In the genomic region with DNA sequence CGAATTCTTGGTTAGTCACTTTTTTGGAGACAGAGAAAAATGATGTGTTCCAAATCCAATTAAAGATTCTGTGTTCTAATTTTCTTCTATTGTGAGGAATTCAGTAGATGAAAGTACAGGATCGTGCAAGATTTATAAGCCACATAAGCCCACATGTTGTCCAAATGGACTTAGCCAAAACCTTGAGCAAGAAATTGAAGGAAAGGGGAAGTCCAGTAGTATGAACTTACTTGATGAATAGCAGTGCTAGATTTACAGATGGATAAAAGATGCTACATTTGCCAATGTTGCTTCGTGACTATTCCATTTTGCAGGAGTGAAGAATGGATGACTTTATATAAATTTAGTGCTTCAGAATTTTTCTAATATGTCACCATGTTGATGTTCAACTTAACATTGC, we compare ENCODE assay signal across 25 cellular contexts.
"Had no signal": no experiment of that assay in that cellular context is flagged by ENCODE, and none has a peak within 500 bp of the region (broad histone marks: within the 10 kb centered on the region; RNA-seq: fewer than 3 reads in every experiment).

No MANE protein-coding gene starts in this region.

- H3K9me3 Mint-ChIP-seq: naive thymus-derived CD8-positive, alpha-beta T cell had no signal

- H3K9me3 ChIP-seq: esophagus muscularis mucosa, gastrocnemius medialis, heart right ventricle, left lung, lower lobe of right lung, mucosa of descending colon had no signal

- H3K36me3 Mint-ChIP-seq: mesothelial cell of epicardium; naive thymus-derived CD8-positive, alpha-beta T cell had no signal

- H3K4me1 ChIP-seq: esophagus muscularis mucosa, gastrocnemius medialis, heart right ventricle, left lung, lower lobe of right lung had no signal

- H3K4me1 Mint-ChIP-seq: naive B cell; naive thymus-derived CD8-positive, alpha-beta T cell had no signal

- H3K36me3 ChIP-seq: esophagus muscularis mucosa, gastrocnemius medialis, heart right ventricle, left lung, lower lobe of right lung had no signal

- FAIRE-seq: endothelial cell of umbilical vein, islet of Langerhans, keratinocyte had no signal

- H3K27ac Mint-ChIP-seq: mesothelial cell of epicardium; naive B cell; naive thymus-derived CD8-positive, alpha-beta T cell had no signal

- H3K4me3 ChIP-seq: coronary artery, dorsolateral prefrontal cortex, esophagus muscularis mucosa, gastrocnemius medialis, heart right ventricle, left lung, lower lobe of right lung, mucosa of descending colon had no signal

- H3K27ac ChIP-seq: coronary artery, dorsolateral prefrontal cortex, esophagus muscularis mucosa, gastrocnemius medialis, heart right ventricle, left lung, lower lobe of right lung had no signal

- ATAC-seq: gastrocnemius medialis; heart right ventricle; left cardiac atrium; left lung; left ventricle myocardium superior; lower lobe of right lung; mucosa of descending colon; naive thymus-derived CD8-positive, alpha-beta T cell had no signal

- DNase-seq: dermis blood vessel endothelial cell; dorsolateral prefrontal cortex; effector CD4-positive, alpha-beta T cell; effector memory CD4-positive, alpha-beta T cell; foreskin fibroblast; foreskin melanocyte; gastrocnemius medialis; glutamatergic neuron; head of caudate nucleus; heart right ventricle; hippocampal formation; left cardiac atrium; left lung; left ventricle myocardium superior; lower lobe of right lung; mesenchymal stem cell; mucosa of descending colon; naive B cell; naive thymus-derived CD8-positive, alpha-beta T cell had no signal

- H3K4me3 Mint-ChIP-seq: mesothelial cell of epicardium; naive B cell; naive thymus-derived CD8-positive, alpha-beta T cell had no signal
